Comparison of ENCODE assay signal across 18 cellular contexts in genomic region chr22:47394504-47395440, GRCh38.
"Had no signal": no experiment of that assay in that cellular context is flagged by ENCODE, and none has a peak within 500 bp of the region (broad histone marks: within the 10 kb centered on the region; RNA-seq: fewer than 3 reads in every experiment).

No MANE protein-coding gene starts in this region.

- H3K9me3 Mint-ChIP-seq: activated CD4-positive, alpha-beta T cell treated with anti-CD3 and anti-CD28 coated beads, Interleukin-2, amount 10 ng/mL, durations not matched to agents 24 days and 14 days; activated CD8-positive, alpha-beta T cell treated with anti-CD3 and anti-CD28 coated beads for 36 hours; activated naive CD4-positive, alpha-beta T cell treated with anti-CD3 and anti-CD28 coated beads, Interleukin-2, amount 50 U/mL, for 24 hours had no signal

- H3K4me1 ChIP-seq: heart left ventricle, right lobe of liver, thyroid gland had no signal

- H3K4me2 ChIP-seq: smooth muscle cell had no signal

- DNase-seq: activated CD4-positive, alpha-beta T cell treated with anti-CD3 and anti-CD28 coated beads, Interleukin-2, amount 10 ng/mL, durations not matched to agents 24 days and 14 days; activated CD8-positive, alpha-beta memory T cell treated with anti-CD3 and anti-CD28 coated beads, Interleukin-2, amount 10 ng/mL, durations not matched to agents 7 days and 5 days; activated CD8-positive, alpha-beta T cell treated with anti-CD3 and anti-CD28 coated beads for 36 hours; activated gamma-delta T cell treated with Interleukin-2 at 50 U/mL for 16 hours; activated T-cell treated with anti-CD3 and anti-CD28 coated beads for 4 hours; left cardiac atrium; midbrain; stimulated activated CD4-positive, alpha-beta T cell treated with anti-CD3 and anti-CD28 coated beads, Interleukin-2, amount 100 ng/mL, for 48 hours; stimulated activated naive CD4-positive, alpha-beta T cell treated with Interleukin-2 at 50 U/mL for 16 hours; thyroid gland had no signal

- H3K9me3 ChIP-seq: heart left ventricle, neutrophil, right lobe of liver, thyroid gland had no signal

- H3K27ac Mint-ChIP-seq: activated CD4-positive, alpha-beta T cell treated with anti-CD3 and anti-CD28 coated beads, Interleukin-2, amount 10 ng/mL, durations not matched to agents 24 days and 14 days; activated CD8-positive, alpha-beta memory T cell treated with anti-CD3 and anti-CD28 coated beads, Interleukin-2, amount 10 ng/mL, durations not matched to agents 7 days and 5 days; activated CD8-positive, alpha-beta T cell treated with anti-CD3 and anti-CD28 coated beads for 36 hours; activated naive CD4-positive, alpha-beta T cell treated with anti-CD3 and anti-CD28 coated beads, Interleukin-2, amount 50 U/mL, for 24 hours; nephron had no signal

- H3K4me3 ChIP-seq: coronary artery, heart left ventricle, right lobe of liver, smooth muscle cell, thyroid gland had no signal

- H3K27ac ChIP-seq: coronary artery, heart left ventricle, neutrophil, right lobe of liver, thyroid gland, VCaP had no signal

- H3K36me3 ChIP-seq: heart left ventricle, neutrophil, right lobe of liver, thyroid gland had no signal

- H3K27me3 Mint-ChIP-seq: activated CD4-positive, alpha-beta T cell treated with anti-CD3 and anti-CD28 coated beads, Interleukin-2, amount 10 ng/mL, durations not matched to agents 24 days and 14 days; activated CD8-positive, alpha-beta memory T cell treated with anti-CD3 and anti-CD28 coated beads, Interleukin-2, amount 10 ng/mL, durations not matched to agents 7 days and 5 days; activated CD8-positive, alpha-beta T cell treated with anti-CD3 and anti-CD28 coated beads for 36 hours; activated naive CD4-positive, alpha-beta T cell treated with anti-CD3 and anti-CD28 coated beads, Interleukin-2, amount 50 U/mL, for 24 hours had no signal

- H3K27me3 ChIP-seq: neutrophil, right lobe of liver, thyroid gland had no signal

- H3K4me1 Mint-ChIP-seq: activated CD4-positive, alpha-beta T cell treated with anti-CD3 and anti-CD28 coated beads, Interleukin-2, amount 10 ng/mL, durations not matched to agents 24 days and 14 days; activated CD8-positive, alpha-beta memory T cell treated with anti-CD3 and anti-CD28 coated beads, Interleukin-2, amount 10 ng/mL, durations not matched to agents 7 days and 5 days; activated naive CD4-positive, alpha-beta T cell treated with anti-CD3 and anti-CD28 coated beads, Interleukin-2, amount 50 U/mL, for 24 hours; nephron had no signal

- H3K4me3 Mint-ChIP-seq: activated CD4-positive, alpha-beta T cell treated with anti-CD3 and anti-CD28 coated beads, Interleukin-2, amount 10 ng/mL, durations not matched to agents 24 days and 14 days; activated CD8-positive, alpha-beta memory T cell treated with anti-CD3 and anti-CD28 coated beads, Interleukin-2, amount 10 ng/mL, durations not matched to agents 7 days and 5 days; activated CD8-positive, alpha-beta T cell treated with anti-CD3 and anti-CD28 coated beads for 36 hours; activated naive CD4-positive, alpha-beta T cell treated with anti-CD3 and anti-CD28 coated beads, Interleukin-2, amount 50 U/mL, for 24 hours; nephron had no signal

- H3K36me3 Mint-ChIP-seq: activated CD8-positive, alpha-beta memory T cell treated with anti-CD3 and anti-CD28 coated beads, Interleukin-2, amount 10 ng/mL, durations not matched to agents 7 days and 5 days; activated naive CD4-positive, alpha-beta T cell treated with anti-CD3 and anti-CD28 coated beads, Interleukin-2, amount 50 U/mL, for 24 hours had no signal
